In the genomic region with DNA sequence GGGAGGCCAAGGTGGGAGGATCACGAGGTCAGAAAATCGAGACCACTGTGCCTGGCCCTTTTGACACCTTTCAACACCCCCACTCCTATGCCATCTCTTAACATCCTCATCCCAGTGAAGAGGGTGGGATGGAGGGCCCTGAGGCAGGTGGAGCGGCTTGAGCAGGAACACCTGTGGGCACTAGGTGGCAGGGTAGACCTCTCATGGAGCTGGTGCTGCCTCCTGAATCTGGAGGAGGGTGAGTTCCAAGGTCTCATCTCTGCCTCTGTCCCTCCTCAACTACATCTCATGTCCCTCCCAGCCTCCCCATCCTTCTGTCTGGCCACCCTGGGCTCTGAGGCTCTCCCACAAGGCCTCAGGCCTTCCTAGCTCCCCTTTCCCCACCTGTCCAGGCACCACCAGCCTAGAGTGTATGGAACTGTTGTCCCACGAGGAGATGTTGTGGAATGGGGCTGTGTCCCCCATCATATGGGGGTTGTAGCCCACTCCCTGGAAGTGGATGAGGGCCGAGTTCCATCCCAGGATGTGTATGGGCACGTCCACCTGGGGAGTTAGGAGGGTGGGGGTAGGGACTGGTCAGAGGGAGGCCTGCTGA, we compare ENCODE assay signal across 8 cellular contexts. TPM values are rescaled to one million over a fixed set of nuclear protein-coding genes. Genes with fewer than 3 reads are reported as not detected.
A peak's percentile ranks its signal among the peaks of the same experiment; 100 is the strongest.
DNase-seq lines count a peak whose midpoint lies in the region; ATAC-seq and TF ChIP-seq lines count a peak whose summit lies in the region.

No MANE protein-coding gene starts in this region.

- H3K4me1 ChIP-seq in RWPE2 (ENCODE audit: insufficient read depth, poor library complexity, severe bottlenecking): no peaks in the 10 kb centered on the region

- no peaks in the 10 kb centered on the region for H3K27me3 ChIP-seq in RWPE2 (ENCODE audit: insufficient read depth, poor library complexity, severe bottlenecking)

- no peak overlapping the region for H3K4me3 ChIP-seq in RWPE2 (ENCODE audit: severe bottlenecking)

- TF ChIP-seq CTCF in GM13977 (IDR thresholded peaks at IDR 0.05; ENCODE audit: extremely low read depth, insufficient read depth, missing control alignments) (peak; percentile 65), RWPE2 (IDR thresholded peaks at IDR 0.05; ENCODE audit: poor library complexity, severe bottlenecking) (peak; percentile 49)

- no peaks in the 10 kb centered on the region for H3K36me3 ChIP-seq in RWPE2 (ENCODE audit: low read depth)

- no peaks in the 10 kb centered on the region for H3K9me3 ChIP-seq in RWPE2 (ENCODE audit: severe bottlenecking)

- DNase-seq in COLO668 (lab: John Stamatoyannopoulos, UW; ENCODE audit: unreplicated experiment) (peak; percentile 55), GM13977 (ENCODE audit: low spot score) (no peak), RWPE2 (ENCODE audit: low spot score) (no peak), left colon (peak in 1 of 2 donors; percentile 47), dedifferentiated amniotic fluid mesenchymal stem cell (ENCODE audit: extremely low spot score) (no peak), KG1 (lab: John Stamatoyannopoulos, UW) (no peak), DMS114 treated with DMSO at 0.1 percent for 48 hours (lab: John Stamatoyannopoulos, UW; ENCODE audit: unreplicated experiment) (no peak), midbrain (lab: John Stamatoyannopoulos, UW) (no peak)

- in situ Hi-C loops in GM13977 (cut with MboI; ENCODE audit: low pct_unique_long_range_greater_than_20kb, low sequenced_read_pairs, unreplicated experiment): no loop called here

- H3K27ac ChIP-seq in RWPE2 (ENCODE audit: poor library complexity, severe bottlenecking): no peak overlapping the region

- intact Hi-C loops in left colon (cut with DNase I, micrococcal nuclease): no loop called here

- ATAC-seq in RWPE2 (ENCODE audit: low read depth) (peak; percentile 83), left colon (peak; percentile 91)

RNA-seq across cellular contexts. Expression of a gene that starts 17.0 kb away (rescaled TPM):
- 1 to 10 TPM; 4.1 to 6.9 TPM for total RNA-seq in left colon

RNA-seq across cellular contexts. Expression of a gene that starts 25.3 kb away (rescaled TPM):
- 1 to 10 TPM; 3.9 to 4.8 TPM for total RNA-seq in left colon

RNA-seq across cellular contexts. Expression of a gene that starts 31.1 kb away (rescaled TPM):
- total RNA-seq in left colon: under 1 TPM; 0.39 to 0.76 TPM

RNA-seq across cellular contexts. Expression of a gene that starts 50.5 kb away (rescaled TPM):
- 10 to 100 TPM; 72.7 to 85.5 TPM for total RNA-seq in left colon

RNA-seq across cellular contexts. Expression of a gene that starts 50.8 kb away (rescaled TPM):
- total RNA-seq in left colon: under 1 TPM; 0.22 to 0.37 TPM
